Comparison of ENCODE assay signal across 24 cellular contexts in the genomic region with DNA sequence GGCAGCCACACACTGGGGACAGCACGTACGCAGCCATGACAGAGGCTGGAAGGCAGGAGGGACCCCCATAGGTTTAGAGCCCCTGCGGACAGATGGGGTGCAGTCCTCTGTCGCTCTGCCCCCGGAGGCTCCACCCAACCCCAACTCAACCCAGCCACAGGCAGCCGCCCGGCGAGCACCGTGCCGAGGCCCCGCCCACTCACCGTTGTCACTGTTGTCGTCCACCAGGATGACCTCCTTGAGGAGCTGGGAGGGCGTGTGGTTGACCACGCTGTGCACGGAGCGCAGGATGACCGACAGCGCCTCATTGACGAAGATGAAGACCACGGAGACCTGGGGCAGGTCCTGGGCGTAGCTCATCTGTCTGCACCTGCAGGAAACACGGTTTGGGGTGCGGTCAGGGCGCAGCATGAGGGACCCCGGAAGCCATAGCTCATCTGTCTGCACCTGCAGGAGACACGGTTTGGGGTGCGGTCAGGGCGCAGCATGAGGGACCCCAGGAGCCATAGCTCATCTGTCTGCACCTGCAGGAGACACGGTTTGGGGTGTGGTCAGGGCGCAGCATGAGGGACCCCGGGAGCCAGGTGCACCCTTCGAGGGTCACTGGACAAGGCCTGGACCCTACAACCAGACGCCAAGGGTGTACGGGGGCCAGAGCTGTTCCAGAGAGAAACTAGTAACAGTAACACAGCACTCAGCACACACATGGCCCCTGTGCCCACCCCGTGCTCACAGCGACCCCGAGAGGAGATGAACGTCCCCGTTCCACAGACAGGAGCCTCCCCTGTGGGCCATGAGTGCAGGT.
"Had no signal": no experiment of that assay in that cellular context is flagged by ENCODE, and none has a peak within 500 bp of the region (broad histone marks: within the 10 kb centered on the region; RNA-seq: fewer than 3 reads in every experiment).

No MANE protein-coding gene starts in this region.

- DNase-seq: activated CD4-positive, alpha-beta memory T cell treated with anti-CD3 and anti-CD28 coated beads, Interleukin-2, amount 10 ng/mL, durations not matched to agents 7 days and 5 days; activated CD4-positive, alpha-beta T cell treated with anti-CD3 and anti-CD28 coated beads for 36 hours; activated CD4-positive, alpha-beta T cell treated with anti-CD3 and anti-CD28 coated beads, Interleukin-2, amount 50 U/mL, for 1 hour; activated CD4-positive, CD25-positive, alpha-beta regulatory T cell; activated naive CD4-positive, alpha-beta T cell treated with anti-CD3 and anti-CD28 coated beads, Interleukin-2, amount 50 U/mL, for 16 hours; activated naive CD8-positive, alpha-beta T cell treated with anti-CD3 and anti-CD28 coated beads, Interleukin-2, amount 10 ng/mL, durations not matched to agents 7 days and 5 days; activated T-cell treated with anti-CD3 and anti-CD28 coated beads, Interleukin-2, amount 50 U/mL, for 72 hours; adrenal gland; anterior cingulate cortex; cerebellar nuclear complex; Kasumi-1; NCI-H1105 treated with DMSO at 0.1 percent for 48 hours; NCI-H1436 treated with DMSO at 0.1 percent for 48 hours; NCI-H187 treated with DMSO at 0.1 percent for 48 hours; NCI-H2107; NCI-H2171 treated with DMSO at 0.1 percent for 48 hours; NCI-H226; NCI-H526; NCI-H774; Right ventricle myocardium superior; SJCRH30; SK-N-SH; T-helper 1 cell had no signal

- H3K4me3 ChIP-seq: adrenal gland, SJCRH30 had no signal

- H3K36me3 ChIP-seq: adrenal gland, SJCRH30 had no signal

- H3K27me3 ChIP-seq: SJCRH30 had no signal

- H3K4me2 ChIP-seq: SK-N-SH had no signal

- ATAC-seq: activated CD4-positive, alpha-beta T cell treated with anti-CD3 and anti-CD28 coated beads for 36 hours; activated T-cell treated with anti-CD3 and anti-CD28 coated beads, Interleukin-2, amount 50 U/mL, for 72 hours had no signal

- H3K9me3 Mint-ChIP-seq: activated CD4-positive, alpha-beta memory T cell treated with anti-CD3 and anti-CD28 coated beads, Interleukin-2, amount 10 ng/mL, durations not matched to agents 7 days and 5 days; activated naive CD8-positive, alpha-beta T cell treated with anti-CD3 and anti-CD28 coated beads, Interleukin-2, amount 10 ng/mL, durations not matched to agents 7 days and 5 days; activated T-cell treated with anti-CD3 and anti-CD28 coated beads, Interleukin-2, amount 50 U/mL, for 72 hours had no signal

- H3K9me3 ChIP-seq: adrenal gland, SJCRH30, SK-N-SH had no signal

- H3K27me3 Mint-ChIP-seq: activated CD4-positive, alpha-beta memory T cell treated with anti-CD3 and anti-CD28 coated beads, Interleukin-2, amount 10 ng/mL, durations not matched to agents 7 days and 5 days; activated CD4-positive, alpha-beta T cell treated with anti-CD3 and anti-CD28 coated beads for 36 hours; activated naive CD8-positive, alpha-beta T cell treated with anti-CD3 and anti-CD28 coated beads, Interleukin-2, amount 10 ng/mL, durations not matched to agents 7 days and 5 days had no signal

- H3K27ac Mint-ChIP-seq: activated CD4-positive, alpha-beta memory T cell treated with anti-CD3 and anti-CD28 coated beads, Interleukin-2, amount 10 ng/mL, durations not matched to agents 7 days and 5 days; activated CD4-positive, alpha-beta T cell treated with anti-CD3 and anti-CD28 coated beads for 36 hours; activated naive CD8-positive, alpha-beta T cell treated with anti-CD3 and anti-CD28 coated beads, Interleukin-2, amount 10 ng/mL, durations not matched to agents 7 days and 5 days; activated T-cell treated with anti-CD3 and anti-CD28 coated beads, Interleukin-2, amount 50 U/mL, for 72 hours had no signal

- H3K9ac ChIP-seq: SK-N-SH had no signal

- H3K27ac ChIP-seq: adrenal gland, SJCRH30, VCaP had no signal

- H3K4me1 Mint-ChIP-seq: activated CD4-positive, alpha-beta memory T cell treated with anti-CD3 and anti-CD28 coated beads, Interleukin-2, amount 10 ng/mL, durations not matched to agents 7 days and 5 days; activated CD4-positive, alpha-beta T cell treated with anti-CD3 and anti-CD28 coated beads for 36 hours had no signal

- H3K4me1 ChIP-seq: adrenal gland, SJCRH30 had no signal

- H3K4me3 Mint-ChIP-seq: activated CD4-positive, alpha-beta memory T cell treated with anti-CD3 and anti-CD28 coated beads, Interleukin-2, amount 10 ng/mL, durations not matched to agents 7 days and 5 days; activated CD4-positive, alpha-beta T cell treated with anti-CD3 and anti-CD28 coated beads for 36 hours; activated naive CD8-positive, alpha-beta T cell treated with anti-CD3 and anti-CD28 coated beads, Interleukin-2, amount 10 ng/mL, durations not matched to agents 7 days and 5 days; activated T-cell treated with anti-CD3 and anti-CD28 coated beads, Interleukin-2, amount 50 U/mL, for 72 hours had no signal

- H3K36me3 Mint-ChIP-seq: activated naive CD8-positive, alpha-beta T cell treated with anti-CD3 and anti-CD28 coated beads, Interleukin-2, amount 10 ng/mL, durations not matched to agents 7 days and 5 days had no signal
